ENCODE assay signal across 14 cellular contexts in the genomic region with DNA sequence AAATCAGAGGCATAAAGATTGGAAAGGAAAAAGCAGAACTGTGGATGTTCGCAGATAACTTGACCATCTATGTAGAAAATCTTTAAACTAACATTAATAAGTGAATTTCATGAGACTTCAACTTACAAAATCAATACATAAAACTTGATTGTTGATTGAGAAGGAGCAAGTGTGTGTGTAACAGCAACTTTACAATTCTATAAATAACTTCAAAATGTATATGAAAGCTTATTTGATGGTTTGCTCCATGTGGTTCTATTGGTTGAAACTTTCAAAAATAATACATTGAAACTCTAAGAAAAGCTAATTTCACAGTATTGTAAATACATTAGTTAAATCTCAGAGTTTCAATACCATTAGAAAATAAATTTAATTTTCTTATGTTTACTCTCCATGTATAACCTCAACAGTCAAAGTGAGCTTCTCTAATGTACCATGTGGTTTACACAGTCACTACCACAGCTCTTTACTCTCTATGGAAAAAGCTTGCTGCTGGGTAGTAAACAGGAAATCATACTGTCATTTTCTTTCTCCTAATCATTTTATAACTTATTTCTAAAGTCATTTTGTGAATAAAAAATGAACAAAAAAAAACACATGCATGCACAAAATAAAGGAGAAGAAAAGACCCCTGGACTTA. TPM values are rescaled to one million over a fixed set of nuclear protein-coding genes. Genes with fewer than 3 reads are reported as not detected.
DNase-seq lines count a peak whose midpoint lies in the region; ATAC-seq, FAIRE-seq and TF ChIP-seq lines count a peak whose summit lies in the region.
"Had no signal": no experiment of that assay in that cellular context is flagged by ENCODE, and none has a peak within 500 bp of the region (broad histone marks: within the 10 kb centered on the region; RNA-seq: fewer than 3 reads in every experiment).

No MANE protein-coding gene starts in this region.

- 93% methylated on average over 1 of the region's 1 CpG for WGBS in prostate gland
- WGBS in esophagus squamous epithelium, 2 donors: 93 to 96% methylated on average over 1 of the region's 1 CpG

- POLR2A ChIA-PET in CD8-positive, alpha-beta memory T cell (lab: Charles Lee): interaction anchor here (0.6 to 1.9 kb wide), 4 partner anchors 11 to 297 kb away, joined by 3 to 18 read pairs (median 5); partner anchors contain the start of gene AKT3
- POLR2A ChIA-PET in A673 (lab: Charles Lee; ENCODE audit: low non-redundant PET): no interaction called here

- BruUV-seq in A673 (replicated peaks; lab: Mats Ljungman, UMichigan): no TSS peak

- peak overlapping the region; percentile 29 to 71 (median 60) for H3K4me3 Mint-ChIP-seq in CD8-positive, alpha-beta memory T cell
- peak overlapping the region; percentile 18 for H3K4me3 Mint-ChIP-seq in activated naive CD8-positive, alpha-beta T cell treated with anti-CD3 and anti-CD28 coated beads for 36 hours
- H3K4me3 Mint-ChIP-seq: B cell had no signal

- FAIRE-seq in frontal cortex (lab: Jason Lieb, UNC): no peak

- H3K36me3 Mint-ChIP-seq in CD8-positive, alpha-beta memory T cell: peaks cover 16 to 39% (median 29%) of the 10 kb centered on the region in 3 donors
- peaks cover 45% of the 10 kb centered on the region for H3K36me3 Mint-ChIP-seq in activated naive CD8-positive, alpha-beta T cell treated with anti-CD3 and anti-CD28 coated beads for 36 hours

- no peak overlapping the region for H3K27ac ChIP-seq in CD8-positive, alpha-beta memory T cell (ENCODE audit: low read depth, low read length)
- H3K27ac ChIP-seq in prostate gland (no peak overlapping the region), esophagus squamous epithelium (no peak overlapping the region), A673 (ENCODE audit: low read depth, low read length, poor library complexity, severe bottlenecking) (no peak overlapping the region)

- H3K4me1 Mint-ChIP-seq in CD8-positive, alpha-beta memory T cell: peaks cover 52 to 79% (median 75%) of the 10 kb centered on the region in 3 donors
- peaks cover 31% of the 10 kb centered on the region for H3K4me1 Mint-ChIP-seq in activated naive CD8-positive, alpha-beta T cell treated with anti-CD3 and anti-CD28 coated beads for 36 hours

- H3K9me3 Mint-ChIP-seq in CD8-positive, alpha-beta memory T cell: peaks cover 11 to 21% (median 14%) of the 10 kb centered on the region in 5 donors
- peaks cover 18% of the 10 kb centered on the region for H3K9me3 Mint-ChIP-seq in activated naive CD8-positive, alpha-beta T cell treated with anti-CD3 and anti-CD28 coated beads for 36 hours

- TF ChIP-seq CTCF in prostate gland (IDR thresholded peaks at IDR 0.05): no peak
- TF ChIP-seq CTCF in esophagus squamous epithelium (IDR thresholded peaks at IDR 0.05): no peak
- TF ChIP-seq CTCF in A673 (conservative IDR thresholded peaks at IDR 0.05; ENCODE audit: low read depth, low read length): no peak

- peak overlapping the region; percentile 30 to 93 (median 86) for H3K27ac Mint-ChIP-seq in CD8-positive, alpha-beta memory T cell
- peak overlapping the region; percentile 68 for H3K27ac Mint-ChIP-seq in activated naive CD8-positive, alpha-beta T cell treated with anti-CD3 and anti-CD28 coated beads for 36 hours
- H3K27ac Mint-ChIP-seq: B cell had no signal

- no peaks in the 10 kb centered on the region for H3K9me3 ChIP-seq in CD8-positive, alpha-beta memory T cell (ENCODE audit: low read length)
- H3K9me3 ChIP-seq in prostate gland (no peaks in the 10 kb centered on the region), esophagus squamous epithelium (no peaks in the 10 kb centered on the region), A673 (ENCODE audit: low read depth, low read length, poor library complexity, severe bottlenecking) (no peaks in the 10 kb centered on the region)

- ATAC-seq in GM19463 (IDR thresholded peaks at IDR 0.05; ENCODE audit: unreplicated experiment) (peak; percentile 68), HG03103 (IDR thresholded peaks at IDR 0.05; ENCODE audit: low read depth, unreplicated experiment) (peak; percentile 75)

- TF ChIP-seq POLR2A in prostate gland (IDR thresholded peaks at IDR 0.05) (no peak), esophagus squamous epithelium (IDR thresholded peaks at IDR 0.05) (no peak)

- H3K4me3 ChIP-seq in CD8-positive, alpha-beta memory T cell (ENCODE audit: low read length): no peak overlapping the region
- H3K4me3 ChIP-seq in prostate gland (no peak overlapping the region), esophagus squamous epithelium (no peak overlapping the region), A673 (ENCODE audit: low read depth, low read length, poor library complexity, severe bottlenecking) (no peak overlapping the region)

- no peaks in the 10 kb centered on the region for H3K36me3 ChIP-seq in CD8-positive, alpha-beta memory T cell (ENCODE audit: insufficient read depth, low read length)
- H3K36me3 ChIP-seq in prostate gland: no peaks in the 10 kb centered on the region
- H3K36me3 ChIP-seq in esophagus squamous epithelium: peaks cover 0 to 6% (median 0%) of the 10 kb centered on the region in 3 donors
- no peaks in the 10 kb centered on the region for H3K36me3 ChIP-seq in A673 (ENCODE audit: insufficient read depth, low read length, poor library complexity, severe bottlenecking)

- peak in 2 of 5 donors; percentile 41 to 48 for DNase-seq in CD8-positive, alpha-beta memory T cell
- DNase-seq in activated naive CD8-positive, alpha-beta T cell treated with anti-CD3 and anti-CD28 coated beads for 36 hours: no peak
- DNase-seq in prostate gland (ENCODE audit: low spot score): no peak
- no peak for DNase-seq in frontal cortex (ENCODE audit: low spot score in 2 of 2)
- DNase-seq in esophagus squamous epithelium (lab: John Stamatoyannopoulos, UW): no peak
- DNase-seq in A673 (ENCODE audit: low spot score): no peak
- DNase-seq: GOT3, IMR-90, midbrain, NCI-H524 treated with DMSO at 0.1 percent for 48 hours, retina had no signal

- no peaks in the 10 kb centered on the region for H3K27me3 Mint-ChIP-seq in CD8-positive, alpha-beta memory T cell
- no peaks in the 10 kb centered on the region for H3K27me3 Mint-ChIP-seq in activated naive CD8-positive, alpha-beta T cell treated with anti-CD3 and anti-CD28 coated beads for 36 hours
- H3K27me3 Mint-ChIP-seq: B cell had no signal

- H3K27me3 ChIP-seq in CD8-positive, alpha-beta memory T cell (ENCODE audit: insufficient read depth, low read length, poor library complexity, severe bottlenecking): no peaks in the 10 kb centered on the region
- no peaks in the 10 kb centered on the region for H3K27me3 ChIP-seq in prostate gland (replicated peaks; ENCODE audit: insufficient read depth)
- H3K27me3 ChIP-seq in esophagus squamous epithelium: no peaks in the 10 kb centered on the region
- no peaks in the 10 kb centered on the region for H3K27me3 ChIP-seq in A673 (replicated peaks; ENCODE audit: insufficient read depth, low read depth, low read length, poor library complexity)

- H3K4me1 ChIP-seq in CD8-positive, alpha-beta memory T cell (ENCODE audit: insufficient read depth, low read length): peaks cover 21% of the 10 kb centered on the region
- no peaks in the 10 kb centered on the region for H3K4me1 ChIP-seq in prostate gland (replicated peaks)
- peaks cover 0 to 9% (median 2%) of the 10 kb centered on the region in 3 donors for H3K4me1 ChIP-seq in esophagus squamous epithelium
- no peaks in the 10 kb centered on the region for H3K4me1 ChIP-seq in A673 (ENCODE audit: insufficient read depth, low read length, poor library complexity, severe bottlenecking)

- CTCF ChIA-PET in CD8-positive, alpha-beta memory T cell (lab: Charles Lee): interaction anchor here (1.1 kb wide), 1 partner anchor 16 kb away, joined by 3 read pairs; no protein-coding TSS in a partner anchor
- CTCF ChIA-PET in A673 (lab: Charles Lee): no interaction called here

- intact Hi-C loops in prostate gland (cut with DNase I): no loop called here
- intact Hi-C loops in esophagus squamous epithelium (cut with DNase I): no loop called here
- intact Hi-C loops in A673 (cut with micrococcal nuclease; ENCODE audit: unreplicated experiment): no loop called here

RNA-seq across cellular contexts. Expression of gene AKT3, which starts 12.0 kb away (rescaled TPM):
- total RNA-seq in CD8-positive, alpha-beta memory T cell: 10 to 100 TPM; 47.3 to 49.6 TPM
- polyA plus RNA-seq in CD8-positive, alpha-beta memory T cell: 4.3 TPM
- 10 to 100 TPM; 19.1 to 21.5 TPM for total RNA-seq in activated naive CD8-positive, alpha-beta T cell treated with anti-CD3 and anti-CD28 coated beads for 36 hours
- total RNA-seq in prostate gland (10 to 100 TPM; 40.7 to 62.7 TPM), frontal cortex (249 TPM), esophagus squamous epithelium (10 to 100 TPM in 2 of 4 donors, 1 to 10 TPM in 2; 2.0 to 32.2 (median 9.3) TPM), A673 (2021) (14.4 and 17.2 TPM in 2 replicates)
